In the genomic region with DNA sequence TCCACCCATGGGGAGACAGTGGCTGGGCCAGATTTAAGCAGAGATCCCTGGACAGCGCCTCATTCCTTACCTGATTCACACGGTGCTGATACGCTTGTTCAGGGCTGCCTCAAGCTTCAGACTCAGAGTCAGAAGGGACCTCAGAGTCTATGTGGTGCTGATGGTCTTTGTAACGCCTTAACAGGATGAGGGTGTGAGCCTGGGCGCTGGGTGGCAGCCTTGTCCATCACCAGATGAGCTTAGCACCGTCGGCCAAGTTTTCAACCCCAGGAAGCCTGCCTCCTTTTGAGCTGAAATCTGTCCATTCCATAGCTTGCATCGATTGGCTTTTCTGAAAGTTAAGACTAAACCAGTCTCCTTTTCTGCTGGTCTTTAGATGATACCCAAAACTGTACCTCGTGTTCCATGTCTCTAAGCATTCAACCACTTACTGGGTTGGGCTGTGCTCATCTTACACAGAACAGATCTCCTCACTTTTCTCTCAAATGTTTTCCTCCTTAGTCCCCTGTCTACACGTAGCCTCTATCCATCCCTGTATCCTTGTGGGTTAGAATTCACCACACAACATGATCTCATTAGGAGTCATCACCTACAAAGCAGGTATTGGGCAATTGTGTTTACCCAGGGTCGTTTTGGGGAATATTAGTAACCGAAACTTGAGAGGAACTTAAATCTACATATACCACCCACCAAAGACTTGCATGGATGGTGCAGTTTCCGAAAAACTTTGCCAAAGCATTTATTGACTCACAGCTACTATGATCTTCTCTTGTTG, we compare ENCODE assay signal across 12 cellular contexts.
DNase-seq lines count a peak whose midpoint lies in the region; ATAC-seq, FAIRE-seq and TF ChIP-seq lines count a peak whose summit lies in the region.
"Had no signal": no experiment of that assay in that cellular context is flagged by ENCODE, and none has a peak within 500 bp of the region (broad histone marks: within the 10 kb centered on the region; RNA-seq: fewer than 3 reads in every experiment).

No MANE protein-coding gene starts in this region.

- FAIRE-seq in keratinocyte (lab: Jason Lieb, UNC), result peak; percentile 62

- no peak overlapping the region for H3K4ac ChIP-seq in IMR-90 (ENCODE audit: low read depth, low read length)

- H3K9me1 ChIP-seq in IMR-90 (ENCODE audit: insufficient read depth, low read length), result no peaks in the 10 kb centered on the region
- no peaks in the 10 kb centered on the region for H3K9me1 ChIP-seq in keratinocyte (ENCODE audit: control insufficient read depth, extremely low read depth, insufficient read depth, low read length)

- H3K4me3 ChIP-seq in IMR-90 (ENCODE audit: insufficient read depth, low read depth, low read length) (no peak overlapping the region), astrocyte of the spinal cord (ENCODE audit: low read depth, low read length) (no peak overlapping the region), keratinocyte (ENCODE audit: control insufficient read depth in 2 of 3, extremely low read depth in 1 of 3, insufficient read depth in 2 of 3, low read depth in 1 of 3, low read length in 3 of 3) (no peak overlapping the region)
- no peak overlapping the region for H3K4me3 ChIP-seq in effector memory CD4-positive, alpha-beta T cell (ENCODE audit: insufficient read depth, low read depth, low read length, poor library complexity, severe bottlenecking)
- H3K4me3 ChIP-seq: adrenal gland, esophagus squamous epithelium had no signal

- no peak overlapping the region for H2BK120ac ChIP-seq in IMR-90 (ENCODE audit: low read depth, low read length)

- ATAC-seq in IMR-90 (ENCODE audit: low read depth) (no peak), GM18867 (IDR thresholded peaks at IDR 0.05; ENCODE audit: unreplicated experiment) (no peak), HG02610 (IDR thresholded peaks at IDR 0.05; ENCODE audit: unreplicated experiment) (no peak)

- peak; percentile 29 for DNase-seq in AG20443 (ENCODE audit: low spot score)
- DNase-seq in IMR-90, result peak; percentile 22
- peak; percentile 9 for DNase-seq in astrocyte of the spinal cord (ENCODE audit: low read depth, low spot score)
- no peak for DNase-seq in keratinocyte (ENCODE audit: low read depth, low spot score)
- DNase-seq in effector memory CD4-positive, alpha-beta T cell, result no peak
- DNase-seq in HuH-7.5 (ENCODE audit: low spot score), result no peak
- DNase-seq: activated CD4-positive, alpha-beta memory T cell treated with anti-CD3 and anti-CD28 coated beads for 36 hours; CD4-positive, alpha-beta T cell; esophagus squamous epithelium had no signal

- no peak overlapping the region for H4K91ac ChIP-seq in IMR-90 (ENCODE audit: insufficient read depth, low read depth, low read length)

- 0 out of 4 replicates have a peak, but pooled peaks cover 0 to 3% of the 10 kb centered on the region in 2 experiments for H3K79me1 ChIP-seq in IMR-90 (ENCODE audit: low read depth in 1 of 2, low read length in 2 of 2)

- POLR2A ChIA-PET in IMR-90 (lab: Charles Lee; ENCODE audit: unreplicated experiment), result no interaction called here

- intact Hi-C loops in IMR-90 (cut with micrococcal nuclease), result no loop called here

- H4K5ac ChIP-seq in IMR-90 (ENCODE audit: low read depth, low read length), result no peak overlapping the region

- H2BK15ac ChIP-seq in IMR-90 (ENCODE audit: low read depth, low read length), result no peak overlapping the region

- H3K36me3 ChIP-seq in IMR-90 (ENCODE audit: control insufficient read depth, insufficient read depth, low read length) (no peaks in the 10 kb centered on the region), keratinocyte (ENCODE audit: control insufficient read depth in 2 of 2, extremely low read depth in 1 of 2, insufficient read depth in 2 of 2, low read length in 2 of 2) (no peaks in the 10 kb centered on the region)
- no peaks in the 10 kb centered on the region for H3K36me3 ChIP-seq in effector memory CD4-positive, alpha-beta T cell (ENCODE audit: control insufficient read depth, insufficient read depth, low read length)
- H3K36me3 ChIP-seq: adrenal gland, esophagus squamous epithelium had no signal

- H3K9ac ChIP-seq in IMR-90 (ENCODE audit: low read depth, low read length), result no peak overlapping the region
- H3K9ac ChIP-seq in keratinocyte (ENCODE audit: control insufficient read depth, extremely low read depth, insufficient read depth, low read length), result no peak overlapping the region

- no peaks in the 10 kb centered on the region for H3K79me2 ChIP-seq in keratinocyte (ENCODE audit: control insufficient read depth, insufficient read depth, low read length)

- H2AFZ ChIP-seq in IMR-90 (replicated peaks; ENCODE audit: low read length, poor library complexity) (no peak overlapping the region), keratinocyte (ENCODE audit: control insufficient read depth, low read length) (no peak overlapping the region)

- no peak for TF ChIP-seq RAD21 in IMR-90 (IDR thresholded peaks at IDR 0.05; ENCODE audit: low read length)

- H4K20me1 ChIP-seq in IMR-90 (ENCODE audit: insufficient read depth, low read length) (no peaks in the 10 kb centered on the region), keratinocyte (ENCODE audit: control insufficient read depth, extremely low read depth, insufficient read depth, low read length) (peaks cover 3% of the 10 kb centered on the region)

- H3K27me3 ChIP-seq in IMR-90 (ENCODE audit: control insufficient read depth, insufficient read depth, low read length), result no peaks in the 10 kb centered on the region
- no peaks in the 10 kb centered on the region for H3K27me3 ChIP-seq in keratinocyte (ENCODE audit: control insufficient read depth, extremely low read depth, insufficient read depth, low read length)
- H3K27me3 ChIP-seq in effector memory CD4-positive, alpha-beta T cell (replicated peaks; ENCODE audit: control insufficient read depth, insufficient read depth, low read length, poor library complexity, severe bottlenecking), result no peaks in the 10 kb centered on the region
- H3K27me3 ChIP-seq: adrenal gland, esophagus squamous epithelium had no signal

- no peak overlapping the region for H3K27ac ChIP-seq in IMR-90 (ENCODE audit: insufficient read depth, low read length)
- H3K27ac ChIP-seq in keratinocyte (ENCODE audit: control insufficient read depth, insufficient read depth, low read length), result no peak overlapping the region
- H3K27ac ChIP-seq in effector memory CD4-positive, alpha-beta T cell (ENCODE audit: insufficient read depth, low read length, poor library complexity, severe bottlenecking), result no peak overlapping the region
- H3K27ac ChIP-seq: adrenal gland, esophagus squamous epithelium had no signal

- no peak overlapping the region for H3K4me2 ChIP-seq in IMR-90 (ENCODE audit: low read depth, low read length)
- no peak overlapping the region for H3K4me2 ChIP-seq in keratinocyte (ENCODE audit: control insufficient read depth, extremely low read depth, insufficient read depth, low read depth, low read length)

- TF ChIP-seq POLR2A in IMR-90 (IDR thresholded peaks at IDR 0.05; ENCODE audit: low read depth, low read length), result no peak

- H2AK5ac ChIP-seq in IMR-90 (ENCODE audit: low read depth, low read length), result no peak overlapping the region

- no peak overlapping the region for H2BK5ac ChIP-seq in IMR-90 (ENCODE audit: low read depth, low read length, poor library complexity, severe bottlenecking)

- WGBS in IMR-90 (ENCODE audit: extremely low coverage in 2 of 2, insufficient read length in 1 of 2), 2 experiments, result 65% methylated on average over 4 of the region's 13 CpGs; no CpG with 5 or more reads in 1 of the 2 experiments

- no peak overlapping the region for H3K56ac ChIP-seq in IMR-90 (ENCODE audit: extremely low read depth, insufficient read depth, low read length)

- H4K8ac ChIP-seq in IMR-90 (ENCODE audit: low read depth in 2 of 2, low read length in 2 of 2), result no peak overlapping the region

- TF ChIP-seq CTCF in IMR-90 (conservative IDR thresholded peaks at IDR 0.05; ENCODE audit: low read depth, low read length), result no peak
- no peak for TF ChIP-seq CTCF in astrocyte of the spinal cord (IDR thresholded peaks at IDR 0.05; ENCODE audit: low read depth, low read length)
- no peak for TF ChIP-seq CTCF in keratinocyte (optimal IDR thresholded peaks at IDR 0.05 in 1 of 3, IDR thresholded peaks at IDR 0.05 in 1 of 3, conservative IDR thresholded peaks at IDR 0.05 in 1 of 3; ENCODE audit: extremely low read depth in 1 of 3, insufficient read depth in 2 of 3, low read length in 3 of 3)

- BruUV-seq in IMR-90 (replicated peaks; lab: Mats Ljungman, UMichigan), result no TSS peak

- H2BK20ac ChIP-seq in IMR-90 (ENCODE audit: low read depth, low read length), result no peak overlapping the region

- in situ Hi-C loops in IMR-90 (cut with MboI; ENCODE audit: low sequenced_read_pairs) (loop anchor here (10.0 kb wide), 1 partner anchor 595 kb away; no protein-coding TSS in a partner anchor), astrocyte of the spinal cord (cut with HindIII; ENCODE audit: low sequenced_read_pairs) (no loop called here)

- dilution Hi-C loops in IMR-90 (cut with HindIII; ENCODE audit: low sequenced_read_pairs, unreplicated experiment) (no loop called here), keratinocyte (cut with MboI; ENCODE audit: extremely low pct_ligation_motif_present, low sequenced_read_pairs) (no loop called here)

- H3K14ac ChIP-seq in IMR-90 (replicated peaks; ENCODE audit: low read depth, low read length), result no peak overlapping the region

- H3K4me1 ChIP-seq in IMR-90 (ENCODE audit: control insufficient read depth, insufficient read depth, low read length) (no peaks in the 10 kb centered on the region), keratinocyte (ENCODE audit: control insufficient read depth, extremely low read depth, insufficient read depth, low read length) (no peaks in the 10 kb centered on the region)
- no peaks in the 10 kb centered on the region for H3K4me1 ChIP-seq in effector memory CD4-positive, alpha-beta T cell (ENCODE audit: control insufficient read depth, insufficient read depth, low read length, poor library complexity, severe bottlenecking)
- H3K4me1 ChIP-seq: adrenal gland, esophagus squamous epithelium had no signal

- H3K18ac ChIP-seq in IMR-90 (ENCODE audit: low read depth, low read length), result no peak overlapping the region

- no peak overlapping the region for H2AK9ac ChIP-seq in IMR-90 (replicated peaks; ENCODE audit: low read depth, low read length, poor library complexity)

- H3K9me3 ChIP-seq in IMR-90 (ENCODE audit: control insufficient read depth, insufficient read depth, low read length) (no peaks in the 10 kb centered on the region), keratinocyte (ENCODE audit: control insufficient read depth, low read depth, low read length) (no peaks in the 10 kb centered on the region)
- no peaks in the 10 kb centered on the region for H3K9me3 ChIP-seq in effector memory CD4-positive, alpha-beta T cell (ENCODE audit: control insufficient read depth, low read length)
- H3K9me3 ChIP-seq: adrenal gland, esophagus squamous epithelium had no signal

- CTCF ChIA-PET in IMR-90 (lab: Yijun Ruan, JAX), result no interaction called here

- no peak overlapping the region for H3K23ac ChIP-seq in IMR-90 (ENCODE audit: low read depth, low read length)

TF ChIP-seq in IMR-90, 13 proteins besides CTCF, POLR2A, EP300 and RAD21 (continues in another document):
- TF ChIP-seq NFE2L2 (IDR thresholded peaks at IDR 0.05; ENCODE audit: low read depth, low read length) (no peak), CEBPB (IDR thresholded peaks at IDR 0.05; ENCODE audit: low read depth, low read length) (peak; percentile 74), RFX5 (IDR thresholded peaks at IDR 0.05; ENCODE audit: low read depth, low read length) (no peak), MXI1 (IDR thresholded peaks at IDR 0.05; ENCODE audit: borderline replicate concordance, low read depth, low read length) (no peak)

Comparison
In these comparisons a context has a peak if more than half of its experiments do, and no peak if none do; other contexts are left out.
1. DNase-seq: peak in AG20443 (single experiment), IMR-90 (single experiment) and astrocyte of the spinal cord (single experiment); none in keratinocyte (single experiment), effector memory CD4-positive, alpha-beta T cell (0 of 3) and HuH-7.5 (single experiment).